Comparison of ENCODE assay signal across 1 cellular context in the genomic region with DNA sequence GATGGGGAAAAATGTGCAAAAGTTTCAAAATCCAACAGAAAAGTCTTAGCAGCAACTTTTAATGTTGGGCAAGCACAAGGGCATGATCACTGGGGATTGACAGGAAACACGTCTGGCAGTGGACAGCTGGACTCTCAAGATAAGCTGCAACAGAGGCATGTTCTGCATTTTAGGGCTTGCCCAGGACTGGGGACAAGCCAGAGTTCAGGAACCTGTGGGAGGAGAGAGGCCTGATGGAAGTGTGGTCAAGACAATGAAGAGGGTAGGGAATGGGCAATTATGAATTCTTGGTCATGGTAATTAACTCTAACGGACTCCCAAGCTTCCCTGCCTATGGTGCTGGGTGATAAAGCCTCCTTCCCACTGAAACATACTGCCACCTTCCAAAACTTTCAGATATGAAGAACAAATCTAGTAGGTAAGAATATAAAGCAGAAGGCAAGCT.
TF ChIP-seq lines count a peak whose summit lies in the region.

No MANE protein-coding gene starts in this region.

TF ChIP-seq in K562, 482 proteins besides CTCF, POLR2A, EP300 and RAD21 (continued from another document):
- TF ChIP-seq, protein P1, sequence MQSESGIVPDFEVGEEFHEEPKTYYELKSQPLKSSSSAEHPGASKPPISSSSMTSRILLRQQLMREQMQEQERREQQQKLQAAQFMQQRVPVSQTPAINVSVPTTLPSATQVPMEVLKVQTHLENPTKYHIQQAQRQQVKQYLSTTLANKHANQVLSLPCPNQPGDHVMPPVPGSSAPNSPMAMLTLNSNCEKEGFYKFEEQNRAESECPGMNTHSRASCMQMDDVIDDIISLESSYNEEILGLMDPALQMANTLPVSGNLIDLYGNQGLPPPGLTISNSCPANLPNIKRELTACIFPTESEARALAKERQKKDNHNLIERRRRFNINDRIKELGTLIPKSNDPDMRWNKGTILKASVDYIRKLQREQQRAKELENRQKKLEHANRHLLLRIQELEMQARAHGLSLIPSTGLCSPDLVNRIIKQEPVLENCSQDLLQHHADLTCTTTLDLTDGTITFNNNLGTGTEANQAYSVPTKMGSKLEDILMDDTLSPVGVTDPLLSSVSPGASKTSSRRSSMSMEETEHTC (IDR thresholded peaks at IDR 0.05): peak; percentile 32; the same call in 1 of the 2 replicates
- no peak for TF ChIP-seq ZBTB8A (IDR thresholded peaks at IDR 0.05; ENCODE audit: partially characterized antibody)
- TF ChIP-seq HMG20A (CRISPR knock-in tag; conservative IDR thresholded peaks at IDR 0.05): no peak
- TF ChIP-seq CBFA2T2 (conservative IDR thresholded peaks at IDR 0.05): peak; percentile 92
- TF ChIP-seq CHD1 (IDR thresholded peaks at IDR 0.05; ENCODE audit: low read length): no peak
- TF ChIP-seq ZNF133 (CRISPR knock-in tag; IDR thresholded peaks at IDR 0.05): no peak
- TF ChIP-seq NONO (IDR thresholded peaks at IDR 0.05; ENCODE audit: low read depth in 2 of 2, low read length in 1 of 2): peak in 1 of 2 experiments; percentile 68; a peak in 1 of 4 replicates
- TF ChIP-seq, protein P2, sequence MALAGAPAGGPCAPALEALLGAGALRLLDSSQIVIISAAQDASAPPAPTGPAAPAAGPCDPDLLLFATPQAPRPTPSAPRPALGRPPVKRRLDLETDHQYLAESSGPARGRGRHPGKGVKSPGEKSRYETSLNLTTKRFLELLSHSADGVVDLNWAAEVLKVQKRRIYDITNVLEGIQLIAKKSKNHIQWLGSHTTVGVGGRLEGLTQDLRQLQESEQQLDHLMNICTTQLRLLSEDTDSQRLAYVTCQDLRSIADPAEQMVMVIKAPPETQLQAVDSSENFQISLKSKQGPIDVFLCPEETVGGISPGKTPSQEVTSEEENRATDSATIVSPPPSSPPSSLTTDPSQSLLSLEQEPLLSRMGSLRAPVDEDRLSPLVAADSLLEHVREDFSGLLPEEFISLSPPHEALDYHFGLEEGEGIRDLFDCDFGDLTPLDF (CRISPR knock-in tag; IDR thresholded peaks at IDR 0.05): no peak
- no peak for TF ChIP-seq SAFB (IDR thresholded peaks at IDR 0.05; ENCODE audit: borderline replicate concordance, low read depth, low read length)
- no peak for TF ChIP-seq PURB (CRISPR knock-in tag; IDR thresholded peaks at IDR 0.05; ENCODE audit: low read depth)
- TF ChIP-seq, protein P3, sequence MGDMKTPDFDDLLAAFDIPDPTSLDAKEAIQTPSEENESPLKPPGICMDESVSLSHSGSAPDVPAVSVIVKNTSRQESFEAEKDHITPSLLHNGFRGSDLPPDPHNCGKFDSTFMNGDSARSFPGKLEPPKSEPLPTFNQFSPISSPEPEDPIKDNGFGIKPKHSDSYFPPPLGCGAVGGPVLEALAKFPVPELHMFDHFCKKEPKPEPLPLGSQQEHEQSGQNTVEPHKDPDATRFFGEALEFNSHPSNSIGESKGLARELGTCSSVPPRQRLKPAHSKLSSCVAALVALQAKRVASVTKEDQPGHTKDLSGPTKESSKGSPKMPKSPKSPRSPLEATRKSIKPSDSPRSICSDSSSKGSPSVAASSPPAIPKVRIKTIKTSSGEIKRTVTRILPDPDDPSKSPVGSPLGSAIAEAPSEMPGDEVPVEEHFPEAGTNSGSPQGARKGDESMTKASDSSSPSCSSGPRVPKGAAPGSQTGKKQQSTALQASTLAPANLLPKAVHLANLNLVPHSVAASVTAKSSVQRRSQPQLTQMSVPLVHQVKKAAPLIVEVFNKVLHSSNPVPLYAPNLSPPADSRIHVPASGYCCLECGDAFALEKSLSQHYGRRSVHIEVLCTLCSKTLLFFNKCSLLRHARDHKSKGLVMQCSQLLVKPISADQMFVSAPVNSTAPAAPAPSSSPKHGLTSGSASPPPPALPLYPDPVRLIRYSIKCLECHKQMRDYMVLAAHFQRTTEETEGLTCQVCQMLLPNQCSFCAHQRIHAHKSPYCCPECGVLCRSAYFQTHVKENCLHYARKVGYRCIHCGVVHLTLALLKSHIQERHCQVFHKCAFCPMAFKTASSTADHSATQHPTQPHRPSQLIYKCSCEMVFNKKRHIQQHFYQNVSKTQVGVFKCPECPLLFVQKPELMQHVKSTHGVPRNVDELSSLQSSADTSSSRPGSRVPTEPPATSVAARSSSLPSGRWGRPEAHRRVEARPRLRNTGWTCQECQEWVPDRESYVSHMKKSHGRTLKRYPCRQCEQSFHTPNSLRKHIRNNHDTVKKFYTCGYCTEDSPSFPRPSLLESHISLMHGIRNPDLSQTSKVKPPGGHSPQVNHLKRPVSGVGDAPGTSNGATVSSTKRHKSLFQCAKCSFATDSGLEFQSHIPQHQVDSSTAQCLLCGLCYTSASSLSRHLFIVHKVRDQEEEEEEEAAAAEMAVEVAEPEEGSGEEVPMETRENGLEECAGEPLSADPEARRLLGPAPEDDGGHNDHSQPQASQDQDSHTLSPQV (IDR thresholded peaks at IDR 0.05): peak; percentile 90
- no peak for TF ChIP-seq STAT5B (CRISPR knock-in tag; IDR thresholded peaks at IDR 0.05)
- TF ChIP-seq ZNF175 (CRISPR knock-in tag; IDR thresholded peaks at IDR 0.05; ENCODE audit: low read depth): peak; percentile 95
- TF ChIP-seq MAZ (CRISPR knock-in tag; conservative IDR thresholded peaks at IDR 0.05 in 1 of 2, IDR thresholded peaks at IDR 0.05 in 1 of 2): 0 out of 4 replicates have a peak, but pooled peaks of 1 of the 2 experiments have one; percentile 50
- TF ChIP-seq MCM2 (IDR thresholded peaks at IDR 0.05; ENCODE audit: low read depth): no peak
- TF ChIP-seq CBX8 (IDR thresholded peaks at IDR 0.05; ENCODE audit: borderline replicate concordance, extremely low read depth, low read depth, low read length, poor library complexity, severe bottlenecking): no peak
- no peak for TF ChIP-seq PTRF (tag; IDR thresholded peaks at IDR 0.05)
- peak; percentile 72; the same call in 1 of the 2 replicates for TF ChIP-seq MEF2D (tag; conservative IDR thresholded peaks at IDR 0.05; ENCODE audit: low read depth)
- TF ChIP-seq, protein P4, sequence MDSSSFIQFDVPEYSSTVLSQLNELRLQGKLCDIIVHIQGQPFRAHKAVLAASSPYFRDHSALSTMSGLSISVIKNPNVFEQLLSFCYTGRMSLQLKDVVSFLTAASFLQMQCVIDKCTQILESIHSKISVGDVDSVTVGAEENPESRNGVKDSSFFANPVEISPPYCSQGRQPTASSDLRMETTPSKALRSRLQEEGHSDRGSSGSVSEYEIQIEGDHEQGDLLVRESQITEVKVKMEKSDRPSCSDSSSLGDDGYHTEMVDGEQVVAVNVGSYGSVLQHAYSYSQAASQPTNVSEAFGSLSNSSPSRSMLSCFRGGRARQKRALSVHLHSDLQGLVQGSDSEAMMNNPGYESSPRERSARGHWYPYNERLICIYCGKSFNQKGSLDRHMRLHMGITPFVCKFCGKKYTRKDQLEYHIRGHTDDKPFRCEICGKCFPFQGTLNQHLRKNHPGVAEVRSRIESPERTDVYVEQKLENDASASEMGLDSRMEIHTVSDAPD (CRISPR knock-in tag; IDR thresholded peaks at IDR 0.05): no peak
- TF ChIP-seq ZNF3 (CRISPR knock-in tag; IDR thresholded peaks at IDR 0.05): no peak
- TF ChIP-seq SMARCE1 (IDR thresholded peaks at IDR 0.05): peak; percentile 97
- TF ChIP-seq, protein P5, sequence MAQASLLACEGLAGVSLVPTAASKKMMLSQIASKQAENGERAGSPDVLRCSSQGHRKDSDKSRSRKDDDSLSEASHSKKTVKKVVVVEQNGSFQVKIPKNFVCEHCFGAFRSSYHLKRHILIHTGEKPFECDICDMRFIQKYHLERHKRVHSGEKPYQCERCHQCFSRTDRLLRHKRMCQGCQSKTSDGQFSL (CRISPR knock-in tag; IDR thresholded peaks at IDR 0.05): no peak
- TF ChIP-seq, protein P5 (tag; IDR thresholded peaks at IDR 0.05): no peak
- no peak for TF ChIP-seq TAF9B (IDR thresholded peaks at IDR 0.05; ENCODE audit: partially characterized antibody)
- no peak for TF ChIP-seq BMI1 (IDR thresholded peaks at IDR 0.05; ENCODE audit: low read length)
- TF ChIP-seq RUNX1 (IDR thresholded peaks at IDR 0.05; ENCODE audit: low read depth): peak; percentile 60; the same call in 1 of the 2 replicates
- TF ChIP-seq SMAD4 (CRISPR knock-in tag; conservative IDR thresholded peaks at IDR 0.05): peak; percentile 94
- no peak for TF ChIP-seq ZNF699 (CRISPR knock-in tag; IDR thresholded peaks at IDR 0.05; ENCODE audit: insufficient replicate concordance)
- TF ChIP-seq U2AF1 (optimal IDR thresholded peaks at IDR 0.05; ENCODE audit: low read depth, low read length): no peak
- TF ChIP-seq ZNF212 (CRISPR knock-in tag; IDR thresholded peaks at IDR 0.05): no peak
- no peak for TF ChIP-seq BRD9 (IDR thresholded peaks at IDR 0.05; ENCODE audit: low read depth, partially characterized antibody)
- TF ChIP-seq KLF16 (IDR thresholded peaks at IDR 0.05): peak; percentile 91
- TF ChIP-seq MTA3 (IDR thresholded peaks at IDR 0.05; ENCODE audit: borderline replicate concordance): peak; percentile 91; the same call in 1 of the 2 replicates
- TF ChIP-seq ZNF140 (CRISPR knock-in tag; IDR thresholded peaks at IDR 0.05): no peak
- peak; percentile 50; the same call in 1 of the 2 replicates for TF ChIP-seq NFE2 (IDR thresholded peaks at IDR 0.05; ENCODE audit: low read depth)
- TF ChIP-seq ZNF217 (CRISPR knock-in tag; IDR thresholded peaks at IDR 0.05): no peak
- 0 out of 4 replicates have a peak, but pooled peaks of 1 of the 2 experiments have one; percentile 39 for TF ChIP-seq FOXA3 (CRISPR knock-in tag; conservative IDR thresholded peaks at IDR 0.05 in 1 of 2, IDR thresholded peaks at IDR 0.05 in 1 of 2)
- TF ChIP-seq ILK (tag; IDR thresholded peaks at IDR 0.05; ENCODE audit: borderline replicate concordance, low read depth): no peak
- TF ChIP-seq ARID2 (IDR thresholded peaks at IDR 0.05): no peak
- TF ChIP-seq, protein P6, sequence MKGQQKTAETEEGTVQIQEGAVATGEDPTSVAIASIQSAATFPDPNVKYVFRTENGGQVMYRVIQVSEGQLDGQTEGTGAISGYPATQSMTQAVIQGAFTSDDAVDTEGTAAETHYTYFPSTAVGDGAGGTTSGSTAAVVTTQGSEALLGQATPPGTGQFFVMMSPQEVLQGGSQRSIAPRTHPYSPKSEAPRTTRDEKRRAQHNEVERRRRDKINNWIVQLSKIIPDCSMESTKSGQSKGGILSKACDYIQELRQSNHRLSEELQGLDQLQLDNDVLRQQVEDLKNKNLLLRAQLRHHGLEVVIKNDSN (CRISPR knock-in tag; IDR thresholded peaks at IDR 0.05): no peak
TF ChIP-seq in K562: peak in this region for 155.
